In genomic region chr17:28405632-28406477, GRCh38 we compare ENCODE assay signal across 8 cellular contexts. TPM values are rescaled to one million over a fixed set of nuclear protein-coding genes. Genes with fewer than 3 reads are reported as not detected.
DNase-seq lines count a peak whose midpoint lies in the region; ATAC-seq and TF ChIP-seq lines count a peak whose summit lies in the region.

Gene SLC46A1 (minus strand): TSS chr17:28406212. CDS start chr17:28406114, 98 bp downstream.

- peak; percentile 51 for DNase-seq in Daoy (ENCODE audit: low read depth)
- no peak for DNase-seq in HFF-Myc (ENCODE audit: extremely low read depth, low read depth)
- peak; percentile 69 for DNase-seq in NCI-H2227 (lab: John Stamatoyannopoulos, UW; ENCODE audit: unreplicated experiment)
- DNase-seq in activated CD8-positive, alpha-beta memory T cell treated with anti-CD3 and anti-CD28 coated beads for 24 hours: peak; percentile 87
- DNase-seq in epithelial cell of prostate (ENCODE audit: low read depth, low spot score): no peak
- peak; percentile 60 to 73 (median 70) for DNase-seq in mucosa of descending colon
- peak; percentile 29 for DNase-seq in stimulated activated naive B cell treated with anti-CD40 and anti-IgM and Interleukin-4, amounts not matched to agents 10 μg/mL and 1 μg/mL and 100 μg/mL, for 72 hours

- no peaks in the 10 kb centered on the region for H3K9me3 Mint-ChIP-seq in stimulated activated naive B cell treated with anti-CD40 and anti-IgM and Interleukin-4, amounts not matched to agents 10 μg/mL and 1 μg/mL and 100 μg/mL, for 72 hours

- H3K27ac ChIP-seq in epithelial cell of prostate: peak within 1 kb of the TSS; percentile 62

- TF ChIP-seq CTCF in HFF-Myc (IDR thresholded peaks at IDR 0.05; ENCODE audit: low read depth, low read length, missing control alignments) (no peak), mucosa of descending colon (IDR thresholded peaks at IDR 0.05) (no peak)

- H3K27me3 Mint-ChIP-seq in stimulated activated naive B cell treated with anti-CD40 and anti-IgM and Interleukin-4, amounts not matched to agents 10 μg/mL and 1 μg/mL and 100 μg/mL, for 72 hours: peaks cover 10 to 14% of the 10 kb centered on the region in 2 donors

- peak within 1 kb of the TSS; percentile 63 for H3K4me3 ChIP-seq in HFF-Myc (replicated peaks; ENCODE audit: low read depth, low read length)
- H3K4me3 ChIP-seq in mucosa of descending colon: peak within 1 kb of the TSS; percentile 46

- H3K36me3 ChIP-seq in mucosa of descending colon (ENCODE audit: low read depth): no peaks in the 10 kb centered on the region

- no peaks in the 10 kb centered on the region for H3K9me3 ChIP-seq in mucosa of descending colon

- no peaks in the 10 kb centered on the region for H3K36me3 Mint-ChIP-seq in stimulated activated naive B cell treated with anti-CD40 and anti-IgM and Interleukin-4, amounts not matched to agents 10 μg/mL and 1 μg/mL and 100 μg/mL, for 72 hours

- H3K4me1 ChIP-seq in mucosa of descending colon (ENCODE audit: low read depth): peaks cover 9% of the 10 kb centered on the region

- intact Hi-C loops in mucosa of descending colon (cut with DNase I, micrococcal nuclease): no loop called here

- ATAC-seq in mucosa of descending colon: peak; percentile 73
- peak; percentile 86 to 87 for ATAC-seq in stimulated activated naive B cell treated with anti-CD40 and anti-IgM and Interleukin-4, amounts not matched to agents 10 μg/mL and 1 μg/mL and 100 μg/mL, for 72 hours (replicated peaks)
- no peak for ATAC-seq in GM21367 (IDR thresholded peaks at IDR 0.05; ENCODE audit: unreplicated experiment)

- peak within 1 kb of the TSS; percentile 59 for H3K27ac Mint-ChIP-seq in stimulated activated naive B cell treated with anti-CD40 and anti-IgM and Interleukin-4, amounts not matched to agents 10 μg/mL and 1 μg/mL and 100 μg/mL, for 72 hours

- H3K4me1 Mint-ChIP-seq in stimulated activated naive B cell treated with anti-CD40 and anti-IgM and Interleukin-4, amounts not matched to agents 10 μg/mL and 1 μg/mL and 100 μg/mL, for 72 hours: peaks cover 15 to 17% of the 10 kb centered on the region in 2 donors

- H3K4me3 Mint-ChIP-seq in stimulated activated naive B cell treated with anti-CD40 and anti-IgM and Interleukin-4, amounts not matched to agents 10 μg/mL and 1 μg/mL and 100 μg/mL, for 72 hours: peak within 1 kb of the TSS; percentile 81 to 88

RNA-seq across cellular contexts. Expression of gene SLC46A1, which starts in this region (rescaled TPM):
- total RNA-seq in Daoy (2014; rRNA removed; shearing (Covaris generic)): 4.6 and 6.1 TPM in 2 replicates
- 1 to 10 TPM; 4.2 to 10.0 (median 8.6) TPM for total RNA-seq in mucosa of descending colon

Comparison
In these comparisons a context has a peak if more than half of its experiments do, and no peak if none do; other contexts are left out.
1. DNase-seq: peak in Daoy (single experiment), NCI-H2227 (single experiment), activated CD8-positive, alpha-beta memory T cell treated with anti-CD3 and anti-CD28 coated beads for 24 hours (single experiment), mucosa of descending colon (3 of 3) and stimulated activated naive B cell treated with anti-CD40 and anti-IgM and Interleukin-4, amounts not matched to agents 10 μg/mL and 1 μg/mL and 100 μg/mL, for 72 hours (single experiment); none in HFF-Myc (single experiment) and epithelial cell of prostate (single experiment).